33 cellular contexts compared by ENCODE assay signal in genomic region chr10:36129051-36129450, GRCh38.
"Had no signal": no experiment of that assay in that cellular context is flagged by ENCODE, and none has a peak within 500 bp of the region (broad histone marks: within the 10 kb centered on the region; RNA-seq: fewer than 3 reads in every experiment).

No MANE protein-coding gene starts in this region.

- FAIRE-seq: colon, TTC549 had no signal

- H3K9me3 ChIP-seq: adrenal gland, ascending aorta, body of pancreas, breast epithelium had no signal

- DNase-seq: activated B cell treated with CpG ODN at 0.5 μM for 24 hours; activated CD4-positive, alpha-beta memory T cell treated with anti-CD3 and anti-CD28 coated beads for 36 hours; activated CD4-positive, alpha-beta T cell treated with anti-CD3 and anti-CD28 coated beads for 4 hours; activated CD4-positive, alpha-beta T cell treated with anti-CD3 and anti-CD28 coated beads, Interleukin-2, amount 10 ng/mL, durations not matched to agents 24 days and 14 days; activated CD4-positive, alpha-beta T cell treated with anti-CD3 and anti-CD28 coated beads, Interleukin-2, amount 50 U/mL, for 1 hour; activated CD4-positive, alpha-beta T cell treated with anti-CD3 and anti-CD28 coated beads, Interleukin-2, amount 50 U/mL, for 4 hours; activated CD4-positive, CD25-positive, alpha-beta regulatory T cell treated with anti-CD3 and anti-CD28 coated beads, Interleukin-2, amount 50 U/mL, for 72 hours; activated CD8-positive, alpha-beta memory T cell treated with anti-CD3 and anti-CD28 coated beads, Interleukin-2, amount 50 U/mL, for 4 hours; activated CD8-positive, alpha-beta T cell treated with anti-CD3 and anti-CD28 coated beads for 36 hours; activated effector memory CD4-positive, alpha-beta T cell treated with anti-CD3 and anti-CD28 coated beads, Interleukin-2, amount 50 U/mL, for 16 hours; activated gamma-delta T cell treated with Interleukin-2 at 50 U/mL for 16 hours; activated naive CD4-positive, alpha-beta T cell; activated naive CD4-positive, alpha-beta T cell treated with anti-CD3 and anti-CD28 coated beads for 36 hours; activated naive CD4-positive, alpha-beta T cell treated with anti-CD3 and anti-CD28 coated beads, Interleukin-2, amount 50 U/mL, for 16 hours; activated naive CD8-positive, alpha-beta T cell treated with anti-CD3 and anti-CD28 coated beads for 36 hours; activated T-cell treated with anti-CD3 and anti-CD28 coated beads for 4 hours; activated T-cell treated with anti-CD3 and anti-CD28 coated beads, Interleukin-2, amount 50 U/mL, for 1 hour; activated T-cell treated with anti-CD3 and anti-CD28 coated beads, Interleukin-2, amount 50 U/mL, for 4 hours; activated T-cell treated with anti-CD3 and anti-CD28 coated beads, Interleukin-2, amount 50 U/mL, for 72 hours; adrenal gland; amygdala; anterior cingulate cortex; body of pancreas; brain microvascular endothelial cell; central memory CD4-positive, alpha-beta T cell; T-helper 9 cell had no signal

- H3K27me3 ChIP-seq: ascending aorta, body of pancreas, brain microvascular endothelial cell, breast epithelium had no signal

- H3K4me1 ChIP-seq: adrenal gland, ascending aorta, body of pancreas, breast epithelium had no signal

- H3K27ac ChIP-seq: adrenal gland, ascending aorta, body of pancreas, brain microvascular endothelial cell, breast epithelium, VCaP had no signal

- H3K4me3 ChIP-seq: adrenal gland, ascending aorta, body of pancreas, breast epithelium had no signal

- H3K36me3 ChIP-seq: adrenal gland, ascending aorta, brain microvascular endothelial cell, breast epithelium had no signal

- ATAC-seq: activated CD8-positive, alpha-beta T cell treated with anti-CD3 and anti-CD28 coated beads for 36 hours; activated naive CD4-positive, alpha-beta T cell treated with anti-CD3 and anti-CD28 coated beads, Interleukin-2, amount 50 U/mL, for 72 hours; activated T-cell treated with anti-CD3 and anti-CD28 coated beads, Interleukin-2, amount 50 U/mL, for 4 hours; activated T-cell treated with anti-CD3 and anti-CD28 coated beads, Interleukin-2, amount 50 U/mL, for 72 hours; activated T-helper 17 cell treated with anti-CD3 and anti-CD28 coated beads, Interleukin-2, amount 50 U/mL, for 72 hours; body of pancreas had no signal
